9 cellular contexts compared by ENCODE assay signal in the genomic region with DNA sequence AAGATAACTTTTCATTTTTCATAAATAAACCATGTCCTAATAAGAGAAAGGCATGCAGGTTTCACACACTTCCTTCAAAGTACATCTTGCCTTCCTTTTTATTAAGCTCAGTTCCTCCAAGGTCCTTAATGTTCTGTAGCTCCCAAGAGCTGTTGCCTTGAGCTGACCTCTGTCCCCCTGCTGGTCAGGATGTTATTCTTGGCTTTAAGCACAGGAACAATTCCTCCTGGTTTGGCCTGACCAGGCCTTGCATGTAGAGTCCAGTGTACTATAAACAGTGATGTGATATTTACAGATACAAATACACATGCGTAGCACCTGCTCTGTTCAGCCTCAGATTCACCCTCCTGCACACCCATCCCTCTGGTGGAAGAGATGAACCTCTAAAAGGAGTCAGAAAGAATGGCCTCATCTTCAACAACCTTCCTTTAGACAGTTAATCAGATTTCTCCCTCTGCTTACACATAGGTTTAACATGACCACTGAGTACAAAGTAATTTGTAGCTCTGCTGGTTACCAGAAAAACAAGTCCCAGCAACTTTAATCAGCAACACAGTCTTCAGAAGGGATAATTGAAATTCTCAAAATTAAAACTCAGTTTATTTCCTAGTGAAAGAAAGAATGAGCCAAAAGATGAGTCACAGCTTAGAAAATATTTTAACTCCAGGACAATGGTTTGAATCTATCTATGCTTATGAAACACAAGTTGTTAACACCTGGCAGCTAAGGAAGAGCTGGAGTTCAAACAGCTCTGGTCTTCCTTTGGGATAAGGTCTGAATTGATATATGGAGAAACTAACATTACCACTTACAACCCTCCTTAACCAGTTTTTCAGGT. TPM values are rescaled to one million over a fixed set of nuclear protein-coding genes. Genes with fewer than 3 reads are reported as not detected.
DNase-seq lines count a peak whose midpoint lies in the region; ATAC-seq and TF ChIP-seq lines count a peak whose summit lies in the region.
"Had no signal": no experiment of that assay in that cellular context is flagged by ENCODE, and none has a peak within 500 bp of the region (broad histone marks: within the 10 kb centered on the region; RNA-seq: fewer than 3 reads in every experiment).

No MANE protein-coding gene starts in this region.

- DNase-seq in AG10803 (ENCODE audit: low read depth), result peak; percentile 51
- peak; percentile 22 for DNase-seq in HPDE6-E6E7 (ENCODE audit: extremely low spot score)
- peak; percentile 54 for DNase-seq in left ventricle myocardium superior
- peak; percentile 86 for DNase-seq in sigmoid colon
- DNase-seq in GM13977 (ENCODE audit: low spot score), result no peak
- DNase-seq in NCI-H345 (lab: John Stamatoyannopoulos, UW), result no peak

- H3K27ac ChIP-seq in sigmoid colon, result peak overlapping the region; percentile 71 to 77 (median 74)

- TF ChIP-seq CTCF in AG10803 (conservative IDR thresholded peaks at IDR 0.05; ENCODE audit: low read length) (peak; percentile 32), WI38 (IDR thresholded peaks at IDR 0.05; ENCODE audit: low read depth, low read length) (peak; percentile 16; the same call in 1 of the 2 replicates), sigmoid colon (IDR thresholded peaks at IDR 0.05) (peak; percentile 27 to 42 (median 30)), GM13977 (IDR thresholded peaks at IDR 0.05; ENCODE audit: extremely low read depth, insufficient read depth, missing control alignments) (no peak)

- ATAC-seq in left ventricle myocardium superior (peak; percentile 95), GM21526 (IDR thresholded peaks at IDR 0.05; ENCODE audit: low FRiP score, unreplicated experiment) (no peak)

- no peaks in the 10 kb centered on the region for H3K9me3 ChIP-seq in sigmoid colon
- H3K9me3 ChIP-seq: HAP-1 had no signal

- 36 to 50% methylated on average over 1 of the region's 1 CpG for WGBS in sigmoid colon, 2 donors

- TF ChIP-seq POLR2A in sigmoid colon (IDR thresholded peaks at IDR 0.05), result no peak

- no peaks in the 10 kb centered on the region for H3K36me3 ChIP-seq in sigmoid colon

- intact Hi-C loops in left ventricle myocardium superior (cut with micrococcal nuclease), result loop anchor here (5.0 kb wide), 1 partner anchor 45 kb away; a partner anchor contains a TSS
- intact Hi-C loops in sigmoid colon (cut with DNase I), result loop anchor here (2.0 to 5.0 kb wide), 2 partner anchors 44 to 75 kb away; no protein-coding TSS in a partner anchor

- H3K4me1 ChIP-seq in sigmoid colon, result peaks cover 0 to 36% (median 30%) of the 10 kb centered on the region in 4 donors

- in situ Hi-C loops in GM13977 (cut with MboI; ENCODE audit: low pct_unique_long_range_greater_than_20kb, low sequenced_read_pairs, unreplicated experiment), result no loop called here

- no peak overlapping the region for H3K4me3 ChIP-seq in AG10803 (ENCODE audit: low read length)
- no peak overlapping the region for H3K4me3 ChIP-seq in WI38 (ENCODE audit: low read depth, low read length)
- H3K4me3 ChIP-seq in sigmoid colon, result no peak overlapping the region
- H3K4me3 ChIP-seq: HAP-1 had no signal

- no peaks in the 10 kb centered on the region for H3K27me3 ChIP-seq in sigmoid colon

- peak in 1 of 4 donors; percentile 14 for TF ChIP-seq EP300 in sigmoid colon (IDR thresholded peaks at IDR 0.05)

RNA-seq across cellular contexts. Expression of a gene that starts 46.5 kb away (rescaled TPM):
- 6.6 TPM for total RNA-seq in left ventricle myocardium superior
- 10 to 100 TPM; 12.2 to 21.0 (median 17.2) TPM for total RNA-seq in sigmoid colon
- 10 to 100 TPM; 19.2 to 23.1 (median 19.8) TPM for polyA plus RNA-seq in sigmoid colon

Comparison
In these comparisons a context has a peak if more than half of its experiments do, and no peak if none do; other contexts are left out.
1. DNase-seq: peak in AG10803 (single experiment), HPDE6-E6E7 (single experiment), left ventricle myocardium superior (single experiment) and sigmoid colon (single experiment); none in GM13977 (single experiment) and NCI-H345 (single experiment).